In the genomic region with DNA sequence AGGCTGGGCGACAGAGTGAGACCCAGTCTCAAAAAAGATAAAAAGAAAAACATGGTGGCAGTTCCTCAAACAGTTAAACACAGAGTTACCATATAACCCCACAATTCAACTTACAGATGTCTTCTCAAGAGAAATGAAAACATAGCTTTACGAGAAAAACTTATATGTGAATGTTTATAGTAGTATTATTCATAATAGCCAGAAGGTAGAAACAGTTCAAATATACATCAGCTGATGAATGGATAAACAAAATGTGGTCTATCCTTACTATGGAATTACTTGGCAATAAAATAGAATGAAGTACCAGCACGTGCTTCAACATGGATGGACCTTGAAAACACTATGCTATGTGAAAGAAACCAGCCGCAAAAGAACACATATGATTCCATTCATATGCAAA, we compare ENCODE assay signal across 16 cellular contexts. TPM values are rescaled to one million over a fixed set of nuclear protein-coding genes. Genes with fewer than 3 reads are reported as not detected.
DNase-seq lines count a peak whose midpoint lies in the region; ATAC-seq and TF ChIP-seq lines count a peak whose summit lies in the region.
"Had no signal": no experiment of that assay in that cellular context is flagged by ENCODE, and none has a peak within 500 bp of the region (broad histone marks: within the 10 kb centered on the region; RNA-seq: fewer than 3 reads in every experiment).

No MANE protein-coding gene starts in this region.

- no peak for ATAC-seq in CD4-positive, CD25-positive, alpha-beta regulatory T cell (ENCODE audit: low read depth in 2 of 2)
- ATAC-seq in RWPE2 (ENCODE audit: low read depth) = no peak
- ATAC-seq in activated T-helper 17 cell treated with anti-CD3 and anti-CD28 coated beads, Interleukin-2, amount 50 U/mL, for 72 hours (replicated peaks) = no peak
- ATAC-seq: K562 had no signal

- H3K4me1 ChIP-seq in CD4-positive, CD25-positive, alpha-beta regulatory T cell (ENCODE audit: control insufficient read depth, insufficient read depth, low read length, poor library complexity, severe bottlenecking) = peaks cover 5% of the 10 kb centered on the region
- H3K4me1 ChIP-seq in RWPE2 (ENCODE audit: insufficient read depth, poor library complexity, severe bottlenecking) = peaks cover 43% of the 10 kb centered on the region

- H3K4me1 Mint-ChIP-seq in CD4-positive, CD25-positive, alpha-beta regulatory T cell = peaks cover 18 to 42% (median 32%) of the 10 kb centered on the region in 4 donors
- H3K4me1 Mint-ChIP-seq in HFFc6 (ENCODE audit: low read depth) (peaks cover 47% of the 10 kb centered on the region), osteocyte (ENCODE audit: unreplicated experiment) (peaks cover 35% of the 10 kb centered on the region)
- H3K4me1 Mint-ChIP-seq in activated T-helper 17 cell treated with anti-CD3 and anti-CD28 coated beads, Interleukin-2, amount 50 U/mL, for 72 hours = peaks cover 23% of the 10 kb centered on the region

- H3K27ac Mint-ChIP-seq in CD4-positive, CD25-positive, alpha-beta regulatory T cell = peak overlapping the region in 2 of 3 donors; percentile 53 to 69
- H3K27ac Mint-ChIP-seq in HFFc6 = peak overlapping the region; percentile 35
- peak overlapping the region; percentile 65 for H3K27ac Mint-ChIP-seq in osteocyte (ENCODE audit: unreplicated experiment)
- no peak overlapping the region for H3K27ac Mint-ChIP-seq in activated T-helper 17 cell treated with anti-CD3 and anti-CD28 coated beads, Interleukin-2, amount 50 U/mL, for 72 hours

- H3K9me3 Mint-ChIP-seq in CD4-positive, CD25-positive, alpha-beta regulatory T cell = peaks cover 0 to 2% (median 0%) of the 10 kb centered on the region in 7 donors
- peaks cover 4% of the 10 kb centered on the region; the same call in 1 of the 2 replicates for H3K9me3 Mint-ChIP-seq in HFFc6
- H3K9me3 Mint-ChIP-seq in osteocyte (ENCODE audit: unreplicated experiment) = peaks cover 3% of the 10 kb centered on the region
- no peaks in the 10 kb centered on the region for H3K9me3 Mint-ChIP-seq in activated T-helper 17 cell treated with anti-CD3 and anti-CD28 coated beads, Interleukin-2, amount 50 U/mL, for 72 hours
- H3K9me3 Mint-ChIP-seq: CD4-positive, alpha-beta T cell had no signal

- no peaks in the 10 kb centered on the region for H3K27me3 ChIP-seq in CD4-positive, CD25-positive, alpha-beta regulatory T cell (ENCODE audit: control insufficient read depth, insufficient read depth, low read length)
- no peaks in the 10 kb centered on the region for H3K27me3 ChIP-seq in RWPE2 (ENCODE audit: insufficient read depth, poor library complexity, severe bottlenecking)
- H3K27me3 ChIP-seq: BLaER1 treated with 17β-estradiol and CSF1 and Interleukin-3, amounts not matched to agents 10 nM and 100 nM had no signal

- H3K27me3 Mint-ChIP-seq in CD4-positive, CD25-positive, alpha-beta regulatory T cell = no peaks in the 10 kb centered on the region
- H3K27me3 Mint-ChIP-seq in HFFc6 (ENCODE audit: insufficient read depth) = peaks cover 1% of the 10 kb centered on the region; the same call in 1 of the 2 replicates
- H3K27me3 Mint-ChIP-seq in osteocyte (ENCODE audit: unreplicated experiment) = no peaks in the 10 kb centered on the region
- no peaks in the 10 kb centered on the region for H3K27me3 Mint-ChIP-seq in activated T-helper 17 cell treated with anti-CD3 and anti-CD28 coated beads, Interleukin-2, amount 50 U/mL, for 72 hours
- H3K27me3 Mint-ChIP-seq: CD4-positive, alpha-beta T cell had no signal

- intact Hi-C loops in cardiac septum (cut with DNase I) = no loop called here

- H3K4me3 Mint-ChIP-seq in CD4-positive, CD25-positive, alpha-beta regulatory T cell = no peak overlapping the region
- no peak overlapping the region for H3K4me3 Mint-ChIP-seq in HFFc6
- no peak overlapping the region for H3K4me3 Mint-ChIP-seq in osteocyte (ENCODE audit: unreplicated experiment)
- H3K4me3 Mint-ChIP-seq in activated T-helper 17 cell treated with anti-CD3 and anti-CD28 coated beads, Interleukin-2, amount 50 U/mL, for 72 hours = no peak overlapping the region
- H3K4me3 Mint-ChIP-seq: CD4-positive, alpha-beta T cell had no signal

- DNase-seq in CD4-positive, CD25-positive, alpha-beta regulatory T cell = no peak
- DNase-seq in HFFc6 = no peak
- no peak for DNase-seq in RWPE2 (ENCODE audit: low spot score)
- no peak for DNase-seq in osteocyte (ENCODE audit: extremely low spot score, unreplicated experiment)
- no peak for DNase-seq in cardiac septum (ENCODE audit: low spot score)
- no peak for DNase-seq in effector CD8-positive, alpha-beta T cell (lab: John Stamatoyannopoulos, UW)
- DNase-seq: 8988T; Calu3; CD4-positive, alpha-beta T cell; DMS 273 treated with DMSO at 0.1 percent for 48 hours; GOT3 had no signal

- TF ChIP-seq CTCF in HFFc6 (IDR thresholded peaks at IDR 0.05) (no peak), RWPE2 (IDR thresholded peaks at IDR 0.05; ENCODE audit: poor library complexity, severe bottlenecking) (no peak), osteocyte (IDR thresholded peaks at IDR 0.05) (no peak)

- H3K36me3 Mint-ChIP-seq in CD4-positive, CD25-positive, alpha-beta regulatory T cell = no peaks in the 10 kb centered on the region
- H3K36me3 Mint-ChIP-seq in HFFc6 (ENCODE audit: low read depth) (peaks cover 16% of the 10 kb centered on the region), osteocyte (ENCODE audit: unreplicated experiment) (peaks cover 3% of the 10 kb centered on the region)
- no peaks in the 10 kb centered on the region for H3K36me3 Mint-ChIP-seq in activated T-helper 17 cell treated with anti-CD3 and anti-CD28 coated beads, Interleukin-2, amount 50 U/mL, for 72 hours (ENCODE audit: low read depth)

- no peaks in the 10 kb centered on the region for H3K36me3 ChIP-seq in CD4-positive, CD25-positive, alpha-beta regulatory T cell (ENCODE audit: control insufficient read depth, insufficient read depth, low read length)
- H3K36me3 ChIP-seq in RWPE2 (ENCODE audit: low read depth) = peaks cover 20% of the 10 kb centered on the region; the same call in 1 of the 2 replicates
- H3K36me3 ChIP-seq: HAP-1 had no signal

- H3K9me3 ChIP-seq in CD4-positive, CD25-positive, alpha-beta regulatory T cell (ENCODE audit: control insufficient read depth in 2 of 2, low read length in 2 of 2) = no peaks in the 10 kb centered on the region
- H3K9me3 ChIP-seq in RWPE2 (ENCODE audit: severe bottlenecking) = peaks cover 5% of the 10 kb centered on the region

- no peak overlapping the region for H3K4me3 ChIP-seq in CD4-positive, CD25-positive, alpha-beta regulatory T cell (ENCODE audit: low read depth, low read length)
- no peak overlapping the region for H3K4me3 ChIP-seq in RWPE2 (ENCODE audit: severe bottlenecking)
- H3K4me3 ChIP-seq: BLaER1 treated with 17β-estradiol and CSF1 and Interleukin-3, amounts not matched to agents 10 nM and 100 nM; HAP-1; K562 had no signal

- H3K27ac ChIP-seq in CD4-positive, CD25-positive, alpha-beta regulatory T cell (ENCODE audit: insufficient read depth, low read length, poor library complexity, severe bottlenecking) = no peak overlapping the region
- H3K27ac ChIP-seq in RWPE2 (ENCODE audit: poor library complexity, severe bottlenecking) = peak overlapping the region; percentile 100
- H3K27ac ChIP-seq: BLaER1 treated with 17β-estradiol and CSF1 and Interleukin-3, amounts not matched to agents 10 nM and 100 nM; HL-60 had no signal

RNA-seq across cellular contexts. Expression of gene NF2, which starts 12.3 kb away (rescaled TPM):
- total RNA-seq in CD4-positive, CD25-positive, alpha-beta regulatory T cell = 31.6 TPM
- 10 to 100 TPM; 16.4 to 20.0 (median 18.5) TPM for polyA plus RNA-seq in CD4-positive, CD25-positive, alpha-beta regulatory T cell
- total RNA-seq in HFFc6 (2021; fragmentation: NEBNext Ultra II Directional; extraction: Animal tissue kit (Norgen Biotek cat#: 25700)) = 100 to 1,000 TPM; 161 to 184 (median 176) TPM
- 67.9 and 71.0 TPM in 2 replicates for total RNA-seq in osteocyte
- total RNA-seq in cardiac septum = 43.4 TPM
- total RNA-seq in activated T-helper 17 cell treated with anti-CD3 and anti-CD28 coated beads, Interleukin-2, amount 50 U/mL, for 72 hours = 10 to 100 TPM; 28.5 to 59.9 TPM

RNA-seq across cellular contexts. Expression of gene NIPSNAP1, which starts 34.8 kb away (rescaled TPM):
- total RNA-seq in CD4-positive, CD25-positive, alpha-beta regulatory T cell = 26.9 TPM
- 10 to 100 TPM; 48.5 to 61.9 (median 54.5) TPM for polyA plus RNA-seq in CD4-positive, CD25-positive, alpha-beta regulatory T cell
- total RNA-seq in HFFc6 (2021; fragmentation: NEBNext Ultra II Directional; extraction: Animal tissue kit (Norgen Biotek cat#: 25700)) = 10 to 100 TPM; 51.5 to 77.5 (median 70.4) TPM
- total RNA-seq in osteocyte = 47.3 and 49.3 TPM in 2 replicates
- total RNA-seq in cardiac septum = 14.8 TPM
- total RNA-seq in activated T-helper 17 cell treated with anti-CD3 and anti-CD28 coated beads, Interleukin-2, amount 50 U/mL, for 72 hours = 10 to 100 TPM; 33.0 to 44.1 TPM
